ENCODE assay signal across 8 cellular contexts in the genomic region with DNA sequence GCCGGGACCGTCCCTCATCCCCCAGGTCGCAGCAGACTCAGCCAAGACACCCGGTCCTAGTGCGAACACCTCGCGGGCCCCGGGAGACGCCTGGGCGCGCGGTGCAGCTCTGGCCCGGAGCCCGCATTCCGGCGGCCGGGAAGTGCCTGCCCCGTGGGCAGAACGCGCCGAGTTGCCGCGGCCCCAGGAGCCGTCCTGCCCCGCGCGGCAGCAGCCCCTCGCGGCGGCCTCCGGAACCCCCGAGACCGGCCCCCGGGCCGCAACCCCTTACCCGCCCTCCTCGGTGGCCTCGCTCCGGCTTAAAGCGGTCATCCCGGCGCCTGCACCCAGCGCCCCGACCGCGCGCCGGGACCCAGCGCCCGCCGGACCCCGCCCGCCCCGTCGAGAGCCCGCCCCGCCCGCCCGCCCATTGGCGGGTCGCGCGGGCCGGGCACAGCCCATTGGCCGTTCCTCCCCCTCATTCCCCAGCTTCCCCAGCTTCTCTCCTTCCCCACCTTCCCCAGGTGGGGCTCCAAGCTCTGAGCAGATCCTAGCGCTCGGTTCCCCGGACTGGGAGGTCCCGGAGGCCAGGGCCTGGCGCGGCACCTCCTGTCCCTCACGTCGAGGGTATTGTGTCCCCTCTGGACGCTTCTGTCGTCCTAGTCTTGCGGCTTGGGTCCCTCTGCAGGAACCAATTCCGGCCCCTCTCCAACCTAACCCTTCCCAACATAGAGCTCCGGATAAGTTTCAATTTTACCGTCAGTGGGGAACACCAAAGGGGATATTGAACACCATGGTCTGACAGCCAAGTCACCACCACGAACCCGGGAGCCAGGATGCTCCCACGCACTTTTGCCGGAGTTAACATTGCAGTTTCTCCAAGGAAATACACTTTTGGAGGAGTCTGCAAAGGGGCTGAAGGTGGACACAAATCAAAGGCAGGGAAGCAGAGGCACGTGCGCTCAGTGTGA. TPM values are rescaled to one million over a fixed set of nuclear protein-coding genes. Genes with fewer than 3 reads are reported as not detected.
DNase-seq lines count a peak whose midpoint lies in the region; ATAC-seq and TF ChIP-seq lines count a peak whose summit lies in the region.

A gene (minus strand): TSS at position 328 of the 950 bp plus-strand sequence.

- in situ Hi-C loops in transverse colon (cut with MboI; ENCODE audit: low pct_ligation_motif_present in 1 of 4, low pct_unique_long_range_greater_than_20kb in 1 of 4, low sequenced_read_pairs in 3 of 4) = no loop called here

- no peak for TF ChIP-seq CTCF in CD8-positive, alpha-beta T cell (IDR thresholded peaks at IDR 0.05)
- TF ChIP-seq CTCF in HFF-Myc (IDR thresholded peaks at IDR 0.05; ENCODE audit: low read depth, low read length, missing control alignments) (no peak), activated B cell treated with CpG ODN at 0.5 μM for 24 hours (IDR thresholded peaks at IDR 0.05) (no peak), epithelial cell of proximal tubule (conservative IDR thresholded peaks at IDR 0.05; ENCODE audit: low read depth, low read length) (no peak), transverse colon (IDR thresholded peaks at IDR 0.05) (no peak)

- no peak within 1 kb of the TSS for H3K27ac ChIP-seq in CD8-positive, alpha-beta T cell (ENCODE audit: low read depth, low read length)
- H3K27ac ChIP-seq in naive thymus-derived CD4-positive, alpha-beta T cell (ENCODE audit: low read depth, low read length) = no peak within 1 kb of the TSS
- H3K27ac ChIP-seq in transverse colon = no peak within 1 kb of the TSS

- no peaks in the 10 kb centered on the region for H3K9me3 ChIP-seq in CD8-positive, alpha-beta T cell (ENCODE audit: low read length)
- no peaks in the 10 kb centered on the region for H3K9me3 ChIP-seq in naive thymus-derived CD4-positive, alpha-beta T cell (ENCODE audit: control insufficient read depth in 2 of 3, low read length in 3 of 3)
- H3K9me3 ChIP-seq in transverse colon = no peaks in the 10 kb centered on the region

- POLR2A ChIA-PET in CD8-positive, alpha-beta T cell (lab: Charles Lee) = interaction anchor here (3.0 kb wide), 1 partner anchor 29 kb away, joined by 9 read pairs; no protein-coding TSS in a partner anchor
- POLR2A ChIA-PET in activated B cell treated with CpG ODN at 0.5 μM for 24 hours (lab: Charles Lee) = interaction anchor here (1.1 to 4.5 kb wide), 4 partner anchors 19 to 33 kb away, joined by 3 to 52 read pairs (median 7); a partner anchor contains a TSS
- POLR2A ChIA-PET in naive thymus-derived CD4-positive, alpha-beta T cell (lab: Charles Lee) = interaction anchor here (0.7 to 1.3 kb wide), 2 partner anchors 23 to 277 kb away, joined by 3 read pairs; no protein-coding TSS in a partner anchor

- TF ChIP-seq POLR2A in transverse colon (IDR thresholded peaks at IDR 0.05) = no peak

- H3K4me3 ChIP-seq in CD8-positive, alpha-beta T cell (ENCODE audit: low read depth, low read length) = no peak within 1 kb of the TSS
- H3K4me3 ChIP-seq in HFF-Myc (replicated peaks; ENCODE audit: low read depth, low read length) (peak within 1 kb of the TSS; percentile 23), epithelial cell of proximal tubule (ENCODE audit: low read depth, low read length) (peak within 1 kb of the TSS; percentile 40), transverse colon (peak within 1 kb of the TSS; percentile 16 to 50 (median 38))
- H3K4me3 ChIP-seq in naive thymus-derived CD4-positive, alpha-beta T cell (ENCODE audit: low read length) = no peak within 1 kb of the TSS

- H3K4me1 Mint-ChIP-seq in CD8-positive, alpha-beta T cell (ENCODE audit: low read depth) = peaks cover 9% of the 10 kb centered on the region
- peaks cover 18% of the 10 kb centered on the region for H3K4me1 Mint-ChIP-seq in activated B cell treated with CpG ODN at 0.5 μM for 24 hours
- peaks cover 4 to 23% (median 8%) of the 10 kb centered on the region in 7 donors for H3K4me1 Mint-ChIP-seq in naive thymus-derived CD4-positive, alpha-beta T cell

- no peak within 1 kb of the TSS for H3K27ac Mint-ChIP-seq in CD8-positive, alpha-beta T cell
- peak within 1 kb of the TSS; percentile 50 for H3K27ac Mint-ChIP-seq in activated B cell treated with CpG ODN at 0.5 μM for 24 hours
- no peak within 1 kb of the TSS for H3K27ac Mint-ChIP-seq in naive thymus-derived CD4-positive, alpha-beta T cell

- H3K36me3 ChIP-seq in CD8-positive, alpha-beta T cell (ENCODE audit: insufficient read depth, low read length) = peaks cover 31% of the 10 kb centered on the region
- H3K36me3 ChIP-seq in naive thymus-derived CD4-positive, alpha-beta T cell (ENCODE audit: control insufficient read depth in 2 of 3, insufficient read depth in 3 of 3, low read length in 3 of 3) = peaks cover 0 to 46% (median 14%) of the 10 kb centered on the region in 3 experiments
- H3K36me3 ChIP-seq in transverse colon = peaks cover 0 to 32% (median 9%) of the 10 kb centered on the region in 4 donors

- ATAC-seq in CD8-positive, alpha-beta T cell = peak; percentile 43
- ATAC-seq in activated B cell treated with CpG ODN at 0.5 μM for 24 hours (ENCODE audit: low read depth) (peak; percentile 66), GM21825 (IDR thresholded peaks at IDR 0.05; ENCODE audit: unreplicated experiment) (no peak)
- peak; percentile 35 for ATAC-seq in naive thymus-derived CD4-positive, alpha-beta T cell

- peaks cover 42% of the 10 kb centered on the region for H3K36me3 Mint-ChIP-seq in CD8-positive, alpha-beta T cell
- peaks cover 47% of the 10 kb centered on the region for H3K36me3 Mint-ChIP-seq in activated B cell treated with CpG ODN at 0.5 μM for 24 hours (ENCODE audit: low read depth)
- H3K36me3 Mint-ChIP-seq in naive thymus-derived CD4-positive, alpha-beta T cell = peaks cover 5 to 26% (median 8%) of the 10 kb centered on the region in 5 donors

- H3K4me1 ChIP-seq in CD8-positive, alpha-beta T cell (ENCODE audit: insufficient read depth, low read length) = peaks cover 5% of the 10 kb centered on the region
- no peaks in the 10 kb centered on the region for H3K4me1 ChIP-seq in naive thymus-derived CD4-positive, alpha-beta T cell (ENCODE audit: control insufficient read depth in 2 of 2, insufficient read depth in 2 of 2, low read length in 2 of 2)
- H3K4me1 ChIP-seq in transverse colon = peaks cover 0 to 12% (median 5%) of the 10 kb centered on the region in 4 donors

- no peaks in the 10 kb centered on the region for H3K27me3 ChIP-seq in CD8-positive, alpha-beta T cell (ENCODE audit: insufficient read depth, low read length)
- H3K27me3 ChIP-seq in naive thymus-derived CD4-positive, alpha-beta T cell (ENCODE audit: control insufficient read depth in 2 of 2, insufficient read depth in 2 of 2, low read length in 2 of 2) = no peaks in the 10 kb centered on the region
- peaks cover 31% of the 10 kb centered on the region for H3K27me3 ChIP-seq in transverse colon

- no peak for DNase-seq in CD8-positive, alpha-beta T cell
- DNase-seq in HFF-Myc (ENCODE audit: extremely low read depth, low read depth) = no peak
- DNase-seq in activated B cell treated with CpG ODN at 0.5 μM for 24 hours = peak; percentile 30
- DNase-seq in epithelial cell of proximal tubule (ENCODE audit: low read depth) = no peak
- peak in 2 of 9 donors; percentile 8 to 51 for DNase-seq in naive thymus-derived CD4-positive, alpha-beta T cell
- peak; percentile 27 for DNase-seq in transverse colon
- DNase-seq in medulla oblongata (ENCODE audit: extremely low spot score) = no peak

- CTCF ChIA-PET in CD8-positive, alpha-beta T cell (lab: Charles Lee) = interaction anchor here (1.0 to 8.2 kb wide), 5 partner anchors 11 to 417 kb away, joined by 3 to 109 read pairs (median 5); no protein-coding TSS in a partner anchor
- CTCF ChIA-PET in activated B cell treated with CpG ODN at 0.5 μM for 24 hours (lab: Charles Lee) = interaction anchor here (0.6 to 4.5 kb wide), 5 partner anchors 29 to 115 kb away, joined by 3 to 47 read pairs (median 4); no protein-coding TSS in a partner anchor
- CTCF ChIA-PET in naive thymus-derived CD4-positive, alpha-beta T cell (lab: Charles Lee) = interaction anchor here (1.0 to 4.2 kb wide), 3 partner anchors 75 to 89 kb away, joined by 4 to 46 read pairs (median 7); no protein-coding TSS in a partner anchor

- H3K4me3 Mint-ChIP-seq in CD8-positive, alpha-beta T cell = peak within 1 kb of the TSS; percentile 63
- H3K4me3 Mint-ChIP-seq in activated B cell treated with CpG ODN at 0.5 μM for 24 hours = peak within 1 kb of the TSS; percentile 76
- peak within 1 kb of the TSS; percentile 55 to 79 (median 64) for H3K4me3 Mint-ChIP-seq in naive thymus-derived CD4-positive, alpha-beta T cell

- WGBS in transverse colon (ENCODE audit: low coverage in 1 of 2), 2 donors = 37% methylated on average over 28 of the region's 85 CpGs; no CpG with 5 or more reads in 1 of the 2 donors

- TF ChIP-seq EP300 in transverse colon (IDR thresholded peaks at IDR 0.05; ENCODE audit: low read depth) = no peak

- H3K9me3 Mint-ChIP-seq in CD8-positive, alpha-beta T cell = no peaks in the 10 kb centered on the region
- no peaks in the 10 kb centered on the region for H3K9me3 Mint-ChIP-seq in activated B cell treated with CpG ODN at 0.5 μM for 24 hours
- no peaks in the 10 kb centered on the region for H3K9me3 Mint-ChIP-seq in naive thymus-derived CD4-positive, alpha-beta T cell

- intact Hi-C loops in CD8-positive, alpha-beta T cell (cut with DNase I, micrococcal nuclease) = loop anchor here (2.0 to 5.0 kb wide), 2 partner anchors 75 to 335 kb away; a partner anchor contains a TSS
- intact Hi-C loops in activated B cell treated with CpG ODN at 0.5 μM for 24 hours (cut with micrococcal nuclease) = loop anchor here (10.0 kb wide), 2 partner anchors 277 to 477 kb away; a partner anchor contains a TSS
- intact Hi-C loops in naive thymus-derived CD4-positive, alpha-beta T cell (cut with micrococcal nuclease) = loop anchor here (5.0 to 10.0 kb wide), 3 partner anchors 55 to 337 kb away; a partner anchor contains a TSS
- intact Hi-C loops in transverse colon (cut with DNase I; ENCODE audit: low total_unique reads) = no loop called here

- H3K27me3 Mint-ChIP-seq in CD8-positive, alpha-beta T cell (ENCODE audit: low read depth) = peaks cover 21% of the 10 kb centered on the region
- H3K27me3 Mint-ChIP-seq in activated B cell treated with CpG ODN at 0.5 μM for 24 hours = peaks cover 24% of the 10 kb centered on the region
- peaks cover 14 to 31% (median 24%) of the 10 kb centered on the region in 5 donors for H3K27me3 Mint-ChIP-seq in naive thymus-derived CD4-positive, alpha-beta T cell

RNA-seq across cellular contexts. Expression of the gene that starts here (rescaled TPM):
- total RNA-seq in CD8-positive, alpha-beta T cell = not detected
- total RNA-seq in activated B cell treated with CpG ODN at 0.5 μM for 24 hours (not detected in 2 replicates), epithelial cell of proximal tubule (1.8 and 5.0 TPM in 2 replicates), transverse colon (1 to 10 TPM in 1 of 4 donors, under 1 TPM in 1, not detected in 2; 0.41 to 1.4 TPM)
- total RNA-seq in naive thymus-derived CD4-positive, alpha-beta T cell = not detected
- not detected for polyA plus RNA-seq in naive thymus-derived CD4-positive, alpha-beta T cell

Comparison
In these comparisons a context has a peak if more than half of its experiments do, and no peak if none do; other contexts are left out.
1. Peak in ATAC-seq in CD8-positive, alpha-beta T cell; RNA of the gene not detected or under 1 TPM.
2. Peak in DNase-seq and ATAC-seq in activated B cell treated with CpG ODN at 0.5 μM for 24 hours; RNA of the gene not detected or under 1 TPM.
3. Peak in ATAC-seq in naive thymus-derived CD4-positive, alpha-beta T cell; RNA of the gene not detected or under 1 TPM.
4. H3K4me3 ChIP-seq: peak in HFF-Myc (single experiment), epithelial cell of proximal tubule (single experiment) and transverse colon (4 of 4); none in CD8-positive, alpha-beta T cell (single experiment) and naive thymus-derived CD4-positive, alpha-beta T cell (single experiment).
5. Peak in every context shown above with its lines, with median percentiles within 50 percentile points of each other: H3K4me3 Mint-ChIP-seq.